10 cellular contexts compared by ENCODE assay signal in genomic region chr11:67441731-67442401, GRCh38. TPM values are rescaled to one million over a fixed set of nuclear protein-coding genes. Genes with fewer than 3 reads are reported as not detected.
DNase-seq lines count a peak whose midpoint lies in the region; ATAC-seq and TF ChIP-seq lines count a peak whose summit lies in the region.
"Had no signal": no experiment of that assay in that cellular context is flagged by ENCODE, and none has a peak within 500 bp of the region (broad histone marks: within the 10 kb centered on the region; RNA-seq: fewer than 3 reads in every experiment).

No MANE protein-coding gene starts in this region.

- no peaks in the 10 kb centered on the region for H3K36me3 Mint-ChIP-seq in natural killer cell

- peak overlapping the region; percentile 81 for H3K4me3 Mint-ChIP-seq in natural killer cell

- no peaks in the 10 kb centered on the region for H3K9me3 Mint-ChIP-seq in natural killer cell

- no peaks in the 10 kb centered on the region for H3K9me3 ChIP-seq in MG63

- H3K27me3 ChIP-seq in brain microvascular endothelial cell (replicated peaks), result no peaks in the 10 kb centered on the region
- no peaks in the 10 kb centered on the region for H3K27me3 ChIP-seq in MG63

- in situ Hi-C loops in brain microvascular endothelial cell (cut with HindIII; ENCODE audit: low pct_ligation_motif_present, low sequenced_read_pairs), result no loop called here

- WGBS in lower leg skin, 2 donors, result 63 to 83% methylated on average over 6 to 29 of the region's 29 CpGs

- peak overlapping the region; percentile 96 for H3K27ac ChIP-seq in C4-2B
- no peak overlapping the region for H3K27ac ChIP-seq in brain microvascular endothelial cell

- no peaks in the 10 kb centered on the region for H3K27me3 Mint-ChIP-seq in natural killer cell (ENCODE audit: low read depth in 2 of 2)

- no peak for TF ChIP-seq CTCF in C4-2B (conservative IDR thresholded peaks at IDR 0.05)
- TF ChIP-seq CTCF in brain microvascular endothelial cell (IDR thresholded peaks at IDR 0.05; ENCODE audit: low read depth, low read length, missing control alignments), result no peak
- no peak for TF ChIP-seq CTCF in natural killer cell (IDR thresholded peaks at IDR 0.05)
- no peak for TF ChIP-seq CTCF in lower leg skin (IDR thresholded peaks at IDR 0.05)

- peaks cover 59 to 78% of the 10 kb centered on the region in 2 donors for H3K4me1 Mint-ChIP-seq in natural killer cell

- DNase-seq in NAMALWA (ENCODE audit: low spot score), result peak; percentile 64
- DNase-seq in brain microvascular endothelial cell, result no peak
- DNase-seq in natural killer cell, result no peak
- no peak for DNase-seq in GM03348 (ENCODE audit: low spot score)
- DNase-seq in lower leg skin (ENCODE audit: low spot score in 2 of 2), result no peak
- DNase-seq in MG63, result no peak
- no peak for DNase-seq in HT-29 (ENCODE audit: low spot score)
- DNase-seq: NCI-H1417 treated with DMSO at 0.1 percent for 48 hours had no signal

- peak overlapping the region; percentile 80 for H3K4me3 ChIP-seq in brain microvascular endothelial cell (ENCODE audit: low read depth, low read length)
- H3K4me3 ChIP-seq in lower leg skin (ENCODE audit: low read depth, poor library complexity, severe bottlenecking), result no peak overlapping the region
- H3K4me3 ChIP-seq in MG63, result no peak overlapping the region

- peaks cover 33% of the 10 kb centered on the region for H3K36me3 ChIP-seq in brain microvascular endothelial cell (replicated peaks)
- peaks cover 14% of the 10 kb centered on the region for H3K36me3 ChIP-seq in MG63

- H3K27ac Mint-ChIP-seq in natural killer cell, result peak overlapping the region; percentile 89 to 91

- TF ChIP-seq POLR2A in lower leg skin (IDR thresholded peaks at IDR 0.05), result no peak

- intact Hi-C loops in natural killer cell (cut with micrococcal nuclease), result no loop called here
- intact Hi-C loops in lower leg skin (cut with DNase I; ENCODE audit: low total_unique reads), result no loop called here

- no peak for ATAC-seq in natural killer cell

RNA-seq across cellular contexts. Expression of gene CORO1B, which starts 1.4 kb away (rescaled TPM):
- total RNA-seq in natural killer cell, result 10 to 100 TPM in 2 of 3 donors, 1 to 10 TPM in 1; 9.7 to 16.2 (median 15.0) TPM
- 10 to 100 TPM; 40.1 to 79.5 (median 66.9) TPM for total RNA-seq in lower leg skin
- total RNA-seq in MG63 (2014; rRNA removed; shearing (Covaris generic); ENCODE audit: low replicate concordance), result 58.3 and 96.9 TPM in 2 replicates
- total RNA-seq in HT-29 (2014; rRNA removed; shearing (Covaris generic)), result 357 and 366 TPM in 2 replicates

RNA-seq across cellular contexts. Expression of gene PTPRCAP, which starts 4.4 kb away (rescaled TPM):
- 100 to 1,000 TPM; 240 to 301 (median 269) TPM for total RNA-seq in natural killer cell
- total RNA-seq in lower leg skin, result 1 to 10 TPM; 1.6 to 2.9 (median 2.1) TPM
- total RNA-seq in MG63 (2014; rRNA removed; shearing (Covaris generic); ENCODE audit: low replicate concordance), result not detected in 2 replicates
- 1.9 and 4.0 TPM in 2 replicates for total RNA-seq in HT-29 (2014; rRNA removed; shearing (Covaris generic))

RNA-seq across cellular contexts. Expression of gene GPR152, which starts 10.7 kb away (rescaled TPM):
- total RNA-seq in natural killer cell (under 1 TPM in 1 of 3 donors, not detected in 2; 0.25 TPM), lower leg skin (not detected)
- total RNA-seq in MG63 (2014; rRNA removed; shearing (Covaris generic); ENCODE audit: low replicate concordance), result not detected in 2 replicates
- total RNA-seq in HT-29 (2014; rRNA removed; shearing (Covaris generic)), result 0.34 TPM in 1 of 2 replicates, not detected in the other
- total RNA-seq: lung had no signal

RNA-seq across cellular contexts. Expression of gene CABP4, which starts 13.3 kb away (rescaled TPM):
- 10 to 100 TPM; 12.9 to 22.8 (median 21.3) TPM for total RNA-seq in natural killer cell
- under 1 TPM in 2 of 4 donors, not detected in 2; 0.11 to 0.25 TPM for total RNA-seq in lower leg skin
- 0.26 and 3.0 TPM in 2 replicates for total RNA-seq in MG63 (2014; rRNA removed; shearing (Covaris generic); ENCODE audit: low replicate concordance)
- total RNA-seq in HT-29 (2014; rRNA removed; shearing (Covaris generic)), result 11.8 and 16.2 TPM in 2 replicates

RNA-seq across cellular contexts. Expression of gene RPS6KB2, which starts 13.6 kb away (rescaled TPM):
- total RNA-seq in natural killer cell, result 10 to 100 TPM; 81.0 to 89.6 (median 84.6) TPM
- total RNA-seq in lower leg skin, result 100 to 1,000 TPM; 154 to 264 (median 203) TPM
- 77.9 and 121 TPM in 2 replicates for total RNA-seq in MG63 (2014; rRNA removed; shearing (Covaris generic); ENCODE audit: low replicate concordance)
- 125 and 137 TPM in 2 replicates for total RNA-seq in HT-29 (2014; rRNA removed; shearing (Covaris generic))

Comparison
In these comparisons a context has a peak if more than half of its experiments do, and no peak if none do; other contexts are left out.
1. RNA of gene PTPRCAP, which starts 4.4 kb away (total RNA-seq): 240 to 301 TPM in natural killer cell; 1.6 to 2.9 TPM in lower leg skin, 1.9 to 4.0 TPM in HT-29 and not detected in MG63; every median in the first group is over 10 times any median in the second.